In genomic region chr20:62066983-62067433, GRCh38 we compare ENCODE assay signal across 1 cellular context.
TF ChIP-seq lines count a peak whose summit lies in the region.

No MANE protein-coding gene starts in this region.

TF ChIP-seq in GM12878, 131 proteins besides CTCF, POLR2A, EP300 and RAD21:
- TF ChIP-seq PBX3 (IDR thresholded peaks at IDR 0.05; ENCODE audit: insufficient replicate concordance, low read depth, low read length) = peak; percentile 57
- TF ChIP-seq RAD51 (IDR thresholded peaks at IDR 0.05) = no peak
- peak; percentile 59; the same call in 1 of the 2 replicates for TF ChIP-seq NR2F1 (conservative IDR thresholded peaks at IDR 0.05)
- TF ChIP-seq ZNF217 (IDR thresholded peaks at IDR 0.05) = no peak
- TF ChIP-seq NFXL1 (IDR thresholded peaks at IDR 0.05; ENCODE audit: borderline replicate concordance) = no peak
- TF ChIP-seq FOXM1 (IDR thresholded peaks at IDR 0.05; ENCODE audit: low read depth, low read length) = no peak
- no peak for TF ChIP-seq RELA (IDR thresholded peaks at IDR 0.05; ENCODE audit: borderline replicate concordance, partially characterized antibody)
- no peak for TF ChIP-seq SKIL (IDR thresholded peaks at IDR 0.05; ENCODE audit: low read depth, poor library complexity, severe bottlenecking)
- no peak for TF ChIP-seq POLR2AphosphoS5 (IDR thresholded peaks at IDR 0.05; ENCODE audit: low read length)
- no peak for TF ChIP-seq FOXK2 (IDR thresholded peaks at IDR 0.05)
- no peak for TF ChIP-seq CBX5 (IDR thresholded peaks at IDR 0.05; ENCODE audit: low read depth)
- TF ChIP-seq MYC (IDR thresholded peaks at IDR 0.05; ENCODE audit: insufficient read depth, insufficient read length, insufficient replicate concordance, low read length, severe bottlenecking) = no peak
- TF ChIP-seq IRF3 (IDR thresholded peaks at IDR 0.05) = no peak
- no peak for TF ChIP-seq SPI1 (IDR thresholded peaks at IDR 0.05; ENCODE audit: borderline replicate concordance, insufficient read depth, low read depth, low read length)
- TF ChIP-seq PKNOX1 (IDR thresholded peaks at IDR 0.05) = peak; percentile 85
- no peak for TF ChIP-seq LARP7 (IDR thresholded peaks at IDR 0.05)
- TF ChIP-seq NBN (IDR thresholded peaks at IDR 0.05) = no peak
- TF ChIP-seq BCLAF1 (IDR thresholded peaks at IDR 0.05) = no peak
- no peak for TF ChIP-seq JUND (IDR thresholded peaks at IDR 0.05; ENCODE audit: low read depth, low read length)
- TF ChIP-seq NR2C2 (IDR thresholded peaks at IDR 0.05; ENCODE audit: borderline replicate concordance, control insufficient read depth, insufficient read length, low read depth) = no peak
- TF ChIP-seq RB1 (IDR thresholded peaks at IDR 0.05; ENCODE audit: borderline replicate concordance) = no peak
- TF ChIP-seq ZNF622 (IDR thresholded peaks at IDR 0.05) = no peak
- TF ChIP-seq E2F4 (IDR thresholded peaks at IDR 0.05; ENCODE audit: low read depth, low read length) = no peak
- TF ChIP-seq ZNF384 (IDR thresholded peaks at IDR 0.05; ENCODE audit: borderline replicate concordance, low read depth, low read length) = no peak
